Comparison of ENCODE assay signal across 10 cellular contexts in genomic region chr17:9817086-9817485, GRCh38. TPM values are rescaled to one million over a fixed set of nuclear protein-coding genes. Genes with fewer than 3 reads are reported as not detected.
DNase-seq lines count a peak whose midpoint lies in the region; ATAC-seq and TF ChIP-seq lines count a peak whose summit lies in the region.
"Had no signal": no experiment of that assay in that cellular context is flagged by ENCODE, and none has a peak within 500 bp of the region (broad histone marks: within the 10 kb centered on the region; RNA-seq: fewer than 3 reads in every experiment).

No MANE protein-coding gene starts in this region.

- WGBS in GM23248 (ENCODE audit: low coverage in 1 of 2, low lambda C conversion rate in 2 of 2, missing lambda C conversion rate in 2 of 2), 2 experiments = 57 to 58% methylated on average over 7 to 8 of the region's 8 CpGs

- H3K27ac ChIP-seq in GM23248 (no peak overlapping the region), RWPE1 (no peak overlapping the region)
- H3K27ac ChIP-seq: tibial artery had no signal

- ATAC-seq in GM19035 (IDR thresholded peaks at IDR 0.05; ENCODE audit: unreplicated experiment) = no peak
- no peak for ATAC-seq in HG03175 (IDR thresholded peaks at IDR 0.05; ENCODE audit: unreplicated experiment)

- H3K9me3 ChIP-seq in GM23248 (ENCODE audit: low read depth) = no peaks in the 10 kb centered on the region
- H3K9me3 ChIP-seq: tibial artery had no signal

- H3K27me3 ChIP-seq in GM23248 (replicated peaks; ENCODE audit: insufficient read depth) = no peaks in the 10 kb centered on the region; the same call in 1 of the 2 replicates
- H3K27me3 ChIP-seq: tibial artery had no signal

- TF ChIP-seq CTCF in RWPE1 (conservative IDR thresholded peaks at IDR 0.05; ENCODE audit: low read depth) = no peak
- no peak for TF ChIP-seq CTCF in GM10266 (IDR thresholded peaks at IDR 0.05; ENCODE audit: control insufficient read depth, insufficient read depth, low read depth, missing control alignments)

- H3K4me2 ChIP-seq in GM23248 (ENCODE audit: unreplicated experiment) = no peak overlapping the region

- no peak overlapping the region for H3K9ac ChIP-seq in GM23248

- no peaks in the 10 kb centered on the region for H3F3A ChIP-seq in GM23248 (ENCODE audit: insufficient read depth)

- POLR2A ChIA-PET in RWPE1 (lab: Yijun Ruan, JAX; ENCODE audit: low non-redundant PET) = no interaction called here

- no peak overlapping the region for H2AFZ ChIP-seq in GM23248

- H3K4me3 ChIP-seq in GM23248 = no peak overlapping the region
- H3K4me3 ChIP-seq: tibial artery had no signal

- H3K4me1 ChIP-seq in GM23248 (ENCODE audit: insufficient read depth) = no peaks in the 10 kb centered on the region
- H3K4me1 ChIP-seq: tibial artery had no signal

- no peaks in the 10 kb centered on the region for H3K9me2 ChIP-seq in GM23248 (ENCODE audit: insufficient read depth)

- no peaks in the 10 kb centered on the region for H3K79me2 ChIP-seq in GM23248 (ENCODE audit: insufficient read depth)

- DNase-seq in GM23248 (peak; percentile 23), RWPE1 (ENCODE audit: low spot score) (peak; percentile 79), glomerular visceral epithelial cell (ENCODE audit: extremely low spot score) (peak; percentile 55), pons (ENCODE audit: low spot score) (peak; percentile 37), GM10266 (ENCODE audit: extremely low spot score) (no peak), NCI-H1694 treated with DMSO at 0.1 percent for 48 hours (lab: John Stamatoyannopoulos, UW) (no peak)
- DNase-seq: tibial artery had no signal

- CTCF ChIA-PET in RWPE1 (lab: Yijun Ruan, JAX) = interaction anchor here (0.8 to 0.9 kb wide), 2 partner anchors 87 to 303 kb away, joined by 3 to 5 read pairs; no protein-coding TSS in a partner anchor

- H4K20me1 ChIP-seq in GM23248 (ENCODE audit: insufficient read depth) = no peaks in the 10 kb centered on the region

- H3K36me3 ChIP-seq in GM23248 (ENCODE audit: low read depth) = no peaks in the 10 kb centered on the region
- H3K36me3 ChIP-seq: tibial artery had no signal

- in situ Hi-C loops in GM23248 (cut with MboI) = no loop called here

RNA-seq across cellular contexts. Expression of gene GSG1L2, which starts 4.8 kb away (rescaled TPM):
- not detected in 2 replicates for total RNA-seq in GM23248 (2014; rRNA removed; shearing (Covaris generic))
- not detected in 2 replicates for polyA plus RNA-seq in GM23248 (2016; fragmentation: Nextera tagmentation; extraction: Ambion mirVana)
- total RNA-seq: liver had no signal
- polyA plus RNA-seq: liver had no signal

RNA-seq across cellular contexts. Expression of gene GLP2R, which starts 8.6 kb away (rescaled TPM):
- total RNA-seq in GM23248 (2014; rRNA removed; shearing (Covaris generic)) = 0.38 TPM in 1 of 2 replicates, not detected in the other
- polyA plus RNA-seq in GM23248 (2016; fragmentation: Nextera tagmentation; extraction: Ambion mirVana) = not detected in 2 replicates

RNA-seq across cellular contexts. Expression of gene DHRS7C, which starts 25.7 kb away (rescaled TPM):
- not detected in 2 replicates for total RNA-seq in GM23248 (2014; rRNA removed; shearing (Covaris generic))
- polyA plus RNA-seq in GM23248 (2016; fragmentation: Nextera tagmentation; extraction: Ambion mirVana) = not detected in 2 replicates

Comparison
In these comparisons a context has a peak if more than half of its experiments do, and no peak if none do; other contexts are left out.
1. DNase-seq: peak in GM23248 (single experiment), RWPE1 (single experiment), glomerular visceral epithelial cell (single experiment) and pons (single experiment); none in GM10266 (single experiment) and NCI-H1694 treated with DMSO at 0.1 percent for 48 hours (single experiment).